Comparison of ENCODE assay signal across 8 cellular contexts in genomic region chr10:28157379-28157778, GRCh38.
"Had no signal": no experiment of that assay in that cellular context is flagged by ENCODE, and none has a peak within 500 bp of the region (broad histone marks: within the 10 kb centered on the region; RNA-seq: fewer than 3 reads in every experiment).

No MANE protein-coding gene starts in this region.

- H3K36me3 ChIP-seq: HAP-1 had no signal

- ATAC-seq: GM23338 had no signal

- H3K4me3 ChIP-seq: GM23248, GM23338, HAP-1 had no signal

- H3K27ac Mint-ChIP-seq: GM23338, HFFc6 had no signal

- H3K4me2 ChIP-seq: GM23338 had no signal

- H3K27ac ChIP-seq: GM23248 had no signal

- DNase-seq: GM23248, GOT3, H7, H9, HCEC 1CT, HFFc6 had no signal

- H3K9ac ChIP-seq: GM23248 had no signal

- H3K4me1 ChIP-seq: HAP-1 had no signal

- H3K4me3 Mint-ChIP-seq: GM23338, H9, HFFc6 had no signal

- H2AFZ ChIP-seq: GM23248, GM23338 had no signal

- H3K9me3 Mint-ChIP-seq: GM23338, HFFc6 had no signal
